Comparison of ENCODE assay signal across 21 cellular contexts in genomic region chr5:135303582-135304173, GRCh38.
DNase-seq lines count a peak whose midpoint lies in the region; ATAC-seq and TF ChIP-seq lines count a peak whose summit lies in the region.
"Had no signal": no experiment of that assay in that cellular context is flagged by ENCODE, and none has a peak within 500 bp of the region (broad histone marks: within the 10 kb centered on the region; RNA-seq: fewer than 3 reads in every experiment).

No MANE protein-coding gene starts in this region.

- peak overlapping the region; percentile 57 for H3K4me3 Mint-ChIP-seq in type B pancreatic cell
- H3K4me3 Mint-ChIP-seq: CD4-positive, alpha-beta memory T cell had no signal

- CTCF ChIA-PET in HEK293 (lab: Yijun Ruan, JAX), result no interaction called here

- intact Hi-C loops in breast epithelium (cut with DNase I; ENCODE audit: low total_unique reads), result no loop called here

- H3K36me3 ChIP-seq in HEK293 (ENCODE audit: control insufficient read depth in 2 of 2, insufficient read depth in 1 of 2, low read length in 2 of 2) (no peaks in the 10 kb centered on the region), WERI-Rb-1 (no peaks in the 10 kb centered on the region), breast epithelium (no peaks in the 10 kb centered on the region)
- H3K36me3 ChIP-seq: BLaER1 treated with 17β-estradiol and CSF1 and Interleukin-3, amounts not matched to agents 10 nM and 100 nM; SJSA1 had no signal

- H3K27me3 Mint-ChIP-seq in type B pancreatic cell, result peaks cover 6% of the 10 kb centered on the region

- H3K4me3 ChIP-seq in HEK293 (ENCODE audit: low read depth, low read length) (no peak overlapping the region), WERI-Rb-1 (ENCODE audit: low read depth, low read length) (no peak overlapping the region), breast epithelium (no peak overlapping the region)
- H3K4me3 ChIP-seq: BLaER1 treated with 17β-estradiol and CSF1 and Interleukin-3, amounts not matched to agents 10 nM and 100 nM; GM23248; SJSA1 had no signal

- peaks cover 26% of the 10 kb centered on the region for H3K4me1 Mint-ChIP-seq in type B pancreatic cell (ENCODE audit: unreplicated experiment)
- H3K4me1 Mint-ChIP-seq: CD4-positive, alpha-beta memory T cell had no signal

- H3K4me1 ChIP-seq in HEK293 (ENCODE audit: control insufficient read depth, insufficient read depth, low read length) (no peaks in the 10 kb centered on the region), breast epithelium (no peaks in the 10 kb centered on the region)

- DNase-seq in WERI-Rb-1, result no peak
- DNase-seq in islet precursor cell, result peak; percentile 48
- no peak for DNase-seq in type B pancreatic cell (ENCODE audit: extremely low spot score, unreplicated experiment)
- no peak for DNase-seq in SHP77 treated with DMSO at 0.1 percent for 48 hours (lab: John Stamatoyannopoulos, UW)
- no peak for DNase-seq in breast epithelium (ENCODE audit: low spot score in 2 of 2)
- DNase-seq: Calu3; CD4-positive, alpha-beta memory T cell; DMS53; GDM1; GM23248; HCEC 1CT; KG1; NCI-H1105; NCI-H2081; NCI-H2171; NCI-H345 had no signal

- TF ChIP-seq POLR2A in breast epithelium (IDR thresholded peaks at IDR 0.05), result no peak

- no peak for ATAC-seq in HG02798 (IDR thresholded peaks at IDR 0.05; ENCODE audit: poor library complexity, unreplicated experiment)
- ATAC-seq: Panc1 had no signal

- TF ChIP-seq CTCF in HEK293 (tag by site-specific recombination; IDR thresholded peaks at IDR 0.05) (no peak), WERI-Rb-1 (IDR thresholded peaks at IDR 0.05; ENCODE audit: low read depth, low read length) (no peak), type B pancreatic cell (conservative IDR thresholded peaks at IDR 0.05) (no peak), breast epithelium (IDR thresholded peaks at IDR 0.05) (no peak)

- H3K27me3 ChIP-seq in WERI-Rb-1 (ENCODE audit: insufficient read depth, low read depth, severe bottlenecking), result no peaks in the 10 kb centered on the region
- no peaks in the 10 kb centered on the region for H3K27me3 ChIP-seq in breast epithelium
- H3K27me3 ChIP-seq: BLaER1 treated with 17β-estradiol and CSF1 and Interleukin-3, amounts not matched to agents 10 nM and 100 nM; SJSA1 had no signal

- POLR2A ChIA-PET in HEK293 (lab: Yijun Ruan, JAX), result no interaction called here

- peak overlapping the region; percentile 68 for H3K27ac Mint-ChIP-seq in type B pancreatic cell
- H3K27ac Mint-ChIP-seq: CD4-positive, alpha-beta memory T cell had no signal

- H3K9me3 Mint-ChIP-seq in type B pancreatic cell, result no peaks in the 10 kb centered on the region
- H3K9me3 Mint-ChIP-seq: CD4-positive, alpha-beta memory T cell had no signal

- H3K27ac ChIP-seq in HEK293 (ENCODE audit: extremely low read depth, low read depth, low read length) (no peak overlapping the region), WERI-Rb-1 (peak overlapping the region; percentile 97), breast epithelium (no peak overlapping the region)
- H3K27ac ChIP-seq: BLaER1 treated with 17β-estradiol and CSF1 and Interleukin-3, amounts not matched to agents 10 nM and 100 nM; GM23248; SJSA1 had no signal

- no peaks in the 10 kb centered on the region for H3K36me3 Mint-ChIP-seq in type B pancreatic cell
- H3K36me3 Mint-ChIP-seq: CD4-positive, alpha-beta memory T cell had no signal

- H3K9me3 ChIP-seq in HEK293 (ENCODE audit: control insufficient read depth, insufficient read depth, low read depth, low read length) (no peaks in the 10 kb centered on the region), WERI-Rb-1 (ENCODE audit: severe bottlenecking) (no peaks in the 10 kb centered on the region), breast epithelium (no peaks in the 10 kb centered on the region)

TF ChIP-seq in HEK293, 187 proteins besides CTCF, POLR2A, EP300 and RAD21:
- TF ChIP-seq SCRT2 (tag by site-specific recombination; IDR thresholded peaks at IDR 0.05), result peak; percentile 45; the same call in 1 of the 2 replicates
- TF ChIP-seq ZEB2 (tag by site-specific recombination; IDR thresholded peaks at IDR 0.05), result no peak
